Comparison of ENCODE assay signal across 14 cellular contexts in the genomic region with DNA sequence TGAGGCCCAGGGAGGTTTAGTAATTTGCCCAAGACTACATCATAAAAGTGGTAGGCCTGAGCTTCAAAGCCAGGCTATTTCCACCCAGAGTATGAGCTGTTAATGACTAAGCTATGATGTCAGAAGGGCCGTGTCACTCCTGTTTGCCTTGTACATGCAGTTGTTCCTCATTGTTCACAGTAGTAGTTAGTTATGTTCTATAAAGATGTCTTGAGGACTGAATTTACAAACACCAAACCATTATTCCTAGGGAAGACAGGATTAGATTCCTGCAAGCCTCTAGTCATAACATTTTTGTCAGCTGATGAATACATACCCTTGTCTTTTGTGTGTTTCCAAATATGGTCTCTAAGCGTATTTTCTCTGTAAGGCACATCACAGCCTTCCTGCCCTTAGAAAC. TPM values are rescaled to one million over a fixed set of nuclear protein-coding genes. Genes with fewer than 3 reads are reported as not detected.
DNase-seq lines count a peak whose midpoint lies in the region; ATAC-seq and TF ChIP-seq lines count a peak whose summit lies in the region.
"Had no signal": no experiment of that assay in that cellular context is flagged by ENCODE, and none has a peak within 500 bp of the region (broad histone marks: within the 10 kb centered on the region; RNA-seq: fewer than 3 reads in every experiment).

No MANE protein-coding gene starts in this region.

- in situ Hi-C loops in ACHN (cut with HindIII; ENCODE audit: low pct_ligation_motif_present, low pct_unique_long_range_greater_than_20kb, low sequenced_read_pairs): no loop called here

- H2AFZ ChIP-seq in SK-N-SH (ENCODE audit: low read depth) (no peak overlapping the region), hepatocyte (no peak overlapping the region)
- H2AFZ ChIP-seq: neural progenitor cell had no signal

- POLR2A ChIA-PET in SK-N-SH (lab: Yijun Ruan, JAX): no interaction called here

- H3K27ac ChIP-seq in SK-N-SH (ENCODE audit: low read depth in 2 of 2, low read length in 1 of 2) (peak overlapping the region in 1 of 2 experiments; percentile 33; a peak in 2 of 4 replicates), hepatocyte (peak overlapping the region; percentile 79)
- H3K27ac ChIP-seq: neural progenitor cell had no signal

- TF ChIP-seq RAD21 in SK-N-SH (IDR thresholded peaks at IDR 0.05; ENCODE audit: low read length): no peak

- H3K79me2 ChIP-seq in SK-N-SH (ENCODE audit: insufficient read depth): no peaks in the 10 kb centered on the region
- no peaks in the 10 kb centered on the region for H3K79me2 ChIP-seq in hepatocyte

- H4K20me1 ChIP-seq in SK-N-SH (ENCODE audit: insufficient read depth): no peaks in the 10 kb centered on the region
- H4K20me1 ChIP-seq in hepatocyte (ENCODE audit: insufficient read depth, poor library complexity, severe bottlenecking): no peaks in the 10 kb centered on the region

- H3K4me3 ChIP-seq in SK-N-SH (ENCODE audit: low read depth in 2 of 2, low read length in 1 of 2) (no peak overlapping the region), adipocyte (ENCODE audit: low read length) (no peak overlapping the region), hepatocyte (no peak overlapping the region)
- H3K4me3 ChIP-seq: neural progenitor cell had no signal

- TF ChIP-seq CTCF in SK-N-SH (IDR thresholded peaks at IDR 0.05) (no peak), hepatocyte (IDR thresholded peaks at IDR 0.05; ENCODE audit: poor library complexity) (no peak)

- H3K9ac ChIP-seq in SK-N-SH (no peak overlapping the region), adipocyte (ENCODE audit: low read length) (no peak overlapping the region)
- H3K9ac ChIP-seq: neural progenitor cell had no signal

- H3K9me3 ChIP-seq in SK-N-SH (no peaks in the 10 kb centered on the region), adipocyte (ENCODE audit: control insufficient read depth, low read length) (no peaks in the 10 kb centered on the region), hepatocyte (ENCODE audit: low read depth) (no peaks in the 10 kb centered on the region)

- no peaks in the 10 kb centered on the region for H3F3A ChIP-seq in SK-N-SH (replicated peaks; ENCODE audit: insufficient read depth)

- CTCF ChIA-PET in SK-N-SH (lab: Yijun Ruan, JAX): no interaction called here

- H3K9me2 ChIP-seq in SK-N-SH: no peaks in the 10 kb centered on the region
- H3K9me2 ChIP-seq in hepatocyte (replicated peaks; ENCODE audit: insufficient read depth): no peaks in the 10 kb centered on the region

- TF ChIP-seq EP300 in SK-N-SH (IDR thresholded peaks at IDR 0.05; ENCODE audit: borderline replicate concordance in 1 of 2, low read depth in 1 of 2, low read length in 1 of 2): no peak

- DNase-seq in SK-N-SH (no peak), adipocyte (ENCODE audit: low read depth) (peak; percentile 44), hepatocyte (ENCODE audit: low spot score) (peak; percentile 76), NCI-H146 (lab: John Stamatoyannopoulos, UW) (no peak), cerebellar nuclear complex (lab: John Stamatoyannopoulos, UW) (no peak), ACHN (no peak)
- DNase-seq: activated naive CD8-positive, alpha-beta T cell treated with anti-CD3 and anti-CD28 coated beads, Interleukin-2, amount 50 U/mL, for 24 hours; kidney; NCI-H2081; stimulated activated CD4-positive, alpha-beta T cell treated with anti-CD3 and anti-CD28 coated beads, Interleukin-1b, Interleukin-23, amount 100 ng/mL, for 48 hours; stimulated activated naive CD4-positive, alpha-beta T cell treated with Interleukin-2 at 50 U/mL for 16 hours had no signal

- 72% methylated on average over 2 of the region's 2 CpGs for WGBS in SK-N-SH (ENCODE audit: low lambda C conversion rate)
- WGBS in hepatocyte (ENCODE audit: low lambda C conversion rate, missing lambda C conversion rate): 67% methylated on average over 2 of the region's 2 CpGs

- no peaks in the 10 kb centered on the region for H3K36me3 ChIP-seq in SK-N-SH (replicated peaks in 1 of 2; ENCODE audit: control insufficient read depth in 1 of 2, insufficient read depth in 2 of 2, low read length in 1 of 2)
- H3K36me3 ChIP-seq in adipocyte (ENCODE audit: control insufficient read depth, insufficient read depth, low read length, severe bottlenecking): no peaks in the 10 kb centered on the region
- no peaks in the 10 kb centered on the region for H3K36me3 ChIP-seq in hepatocyte (replicated peaks; ENCODE audit: insufficient read depth, low read depth)
- H3K36me3 ChIP-seq: neural progenitor cell had no signal

- H3K4me2 ChIP-seq in SK-N-SH: no peak overlapping the region
- no peak overlapping the region for H3K4me2 ChIP-seq in hepatocyte
- H3K4me2 ChIP-seq: neural progenitor cell had no signal

- H3K27me3 ChIP-seq in SK-N-SH (ENCODE audit: insufficient read depth) (no peaks in the 10 kb centered on the region), adipocyte (replicated peaks; ENCODE audit: control insufficient read depth, insufficient read depth, low read length) (no peaks in the 10 kb centered on the region), hepatocyte (no peaks in the 10 kb centered on the region)

- H3K4me1 ChIP-seq in SK-N-SH (ENCODE audit: control insufficient read depth in 1 of 2, insufficient read depth in 2 of 2, low read depth in 1 of 2, low read length in 1 of 2): no peaks in the 10 kb centered on the region
- peaks cover 7% of the 10 kb centered on the region for H3K4me1 ChIP-seq in adipocyte (ENCODE audit: control insufficient read depth, insufficient read depth, low read length)
- H3K4me1 ChIP-seq in hepatocyte (ENCODE audit: insufficient read depth): peaks cover 19% of the 10 kb centered on the region

- ATAC-seq in SK-N-SH treated with all-trans-retinoic acid at 6 μM for 48 hours: peak; percentile 36; the same call in 2 of the 3 replicates
- ATAC-seq in GM18498 (IDR thresholded peaks at IDR 0.05; ENCODE audit: unreplicated experiment): no peak
- ATAC-seq: activated naive CD8-positive, alpha-beta T cell treated with anti-CD3 and anti-CD28 coated beads, Interleukin-2, amount 50 U/mL, for 24 hours had no signal

TF ChIP-seq in SK-N-SH treated with all-trans-retinoic acid at 6 μM for 48 hours, 23 proteins besides CTCF, POLR2A, EP300 and RAD21 (continues in another document):
- no peak for TF ChIP-seq ZNF8 (CRISPR knock-in tag; IDR thresholded peaks at IDR 0.05)
- TF ChIP-seq BACH2 (CRISPR knock-in tag; IDR thresholded peaks at IDR 0.05; ENCODE audit: borderline replicate concordance): no peak
- no peak for TF ChIP-seq ZNF70 (CRISPR knock-in tag; IDR thresholded peaks at IDR 0.05)
- no peak for TF ChIP-seq GLIS3 (CRISPR knock-in tag; IDR thresholded peaks at IDR 0.05)
- TF ChIP-seq TCF4 (CRISPR knock-in tag; IDR thresholded peaks at IDR 0.05; ENCODE audit: borderline replicate concordance): no peak
- no peak for TF ChIP-seq ZC3H10 (CRISPR knock-in tag; IDR thresholded peaks at IDR 0.05)
- TF ChIP-seq, protein P1, sequence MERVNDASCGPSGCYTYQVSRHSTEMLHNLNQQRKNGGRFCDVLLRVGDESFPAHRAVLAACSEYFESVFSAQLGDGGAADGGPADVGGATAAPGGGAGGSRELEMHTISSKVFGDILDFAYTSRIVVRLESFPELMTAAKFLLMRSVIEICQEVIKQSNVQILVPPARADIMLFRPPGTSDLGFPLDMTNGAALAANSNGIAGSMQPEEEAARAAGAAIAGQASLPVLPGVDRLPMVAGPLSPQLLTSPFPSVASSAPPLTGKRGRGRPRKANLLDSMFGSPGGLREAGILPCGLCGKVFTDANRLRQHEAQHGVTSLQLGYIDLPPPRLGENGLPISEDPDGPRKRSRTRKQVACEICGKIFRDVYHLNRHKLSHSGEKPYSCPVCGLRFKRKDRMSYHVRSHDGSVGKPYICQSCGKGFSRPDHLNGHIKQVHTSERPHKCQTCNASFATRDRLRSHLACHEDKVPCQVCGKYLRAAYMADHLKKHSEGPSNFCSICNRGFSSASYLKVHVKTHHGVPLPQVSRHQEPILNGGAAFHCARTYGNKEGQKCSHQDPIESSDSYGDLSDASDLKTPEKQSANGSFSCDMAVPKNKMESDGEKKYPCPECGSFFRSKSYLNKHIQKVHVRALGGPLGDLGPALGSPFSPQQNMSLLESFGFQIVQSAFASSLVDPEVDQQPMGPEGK (CRISPR knock-in tag; IDR thresholded peaks at IDR 0.05; ENCODE audit: borderline replicate concordance): no peak
- no peak for TF ChIP-seq ISL1 (CRISPR knock-in tag; IDR thresholded peaks at IDR 0.05)
- TF ChIP-seq CSDC2 (CRISPR knock-in tag; IDR thresholded peaks at IDR 0.05): no peak

TF ChIP-seq in SK-N-SH, 30 proteins besides CTCF, POLR2A, EP300 and RAD21 (continues in another document):
- TF ChIP-seq RFX5 (IDR thresholded peaks at IDR 0.05; ENCODE audit: low read length): no peak
- TF ChIP-seq JUND (IDR thresholded peaks at IDR 0.05): no peak
- no peak for TF ChIP-seq GABPA (IDR thresholded peaks at IDR 0.05; ENCODE audit: low read depth)
- TF ChIP-seq, protein P2, sequence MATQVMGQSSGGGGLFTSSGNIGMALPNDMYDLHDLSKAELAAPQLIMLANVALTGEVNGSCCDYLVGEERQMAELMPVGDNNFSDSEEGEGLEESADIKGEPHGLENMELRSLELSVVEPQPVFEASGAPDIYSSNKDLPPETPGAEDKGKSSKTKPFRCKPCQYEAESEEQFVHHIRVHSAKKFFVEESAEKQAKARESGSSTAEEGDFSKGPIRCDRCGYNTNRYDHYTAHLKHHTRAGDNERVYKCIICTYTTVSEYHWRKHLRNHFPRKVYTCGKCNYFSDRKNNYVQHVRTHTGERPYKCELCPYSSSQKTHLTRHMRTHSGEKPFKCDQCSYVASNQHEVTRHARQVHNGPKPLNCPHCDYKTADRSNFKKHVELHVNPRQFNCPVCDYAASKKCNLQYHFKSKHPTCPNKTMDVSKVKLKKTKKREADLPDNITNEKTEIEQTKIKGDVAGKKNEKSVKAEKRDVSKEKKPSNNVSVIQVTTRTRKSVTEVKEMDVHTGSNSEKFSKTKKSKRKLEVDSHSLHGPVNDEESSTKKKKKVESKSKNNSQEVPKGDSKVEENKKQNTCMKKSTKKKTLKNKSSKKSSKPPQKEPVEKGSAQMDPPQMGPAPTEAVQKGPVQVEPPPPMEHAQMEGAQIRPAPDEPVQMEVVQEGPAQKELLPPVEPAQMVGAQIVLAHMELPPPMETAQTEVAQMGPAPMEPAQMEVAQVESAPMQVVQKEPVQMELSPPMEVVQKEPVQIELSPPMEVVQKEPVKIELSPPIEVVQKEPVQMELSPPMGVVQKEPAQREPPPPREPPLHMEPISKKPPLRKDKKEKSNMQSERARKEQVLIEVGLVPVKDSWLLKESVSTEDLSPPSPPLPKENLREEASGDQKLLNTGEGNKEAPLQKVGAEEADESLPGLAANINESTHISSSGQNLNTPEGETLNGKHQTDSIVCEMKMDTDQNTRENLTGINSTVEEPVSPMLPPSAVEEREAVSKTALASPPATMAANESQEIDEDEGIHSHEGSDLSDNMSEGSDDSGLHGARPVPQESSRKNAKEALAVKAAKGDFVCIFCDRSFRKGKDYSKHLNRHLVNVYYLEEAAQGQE (IDR thresholded peaks at IDR 0.05; ENCODE audit: low read depth, low read length): no peak

RNA-seq across cellular contexts. Expression of a gene that starts 20.9 kb away (rescaled TPM):
- polyA plus RNA-seq in SK-N-SH (2012; rRNA removed): 13.5 and 16.1 TPM in 2 replicates
- 12.8 and 12.9 TPM in 2 replicates for polyA plus RNA-seq in SK-N-SH (2012; cell fraction: cytosol; rRNA removed)
- polyA plus RNA-seq in SK-N-SH (2012; cell fraction: nucleus; rRNA removed): 12.4 and 14.7 TPM in 2 replicates
- 20.1 and 22.6 TPM in 2 replicates for total RNA-seq in hepatocyte
- 11.8 and 13.6 TPM in 2 replicates for polyA plus RNA-seq in hepatocyte

Comparison
In these comparisons a context has a peak if more than half of its experiments do, and no peak if none do; other contexts are left out.
1. DNase-seq: peak in adipocyte (single experiment) and hepatocyte (single experiment); none in SK-N-SH (single experiment), NCI-H146 (single experiment), cerebellar nuclear complex (0 of 2) and ACHN (single experiment).